In the genomic region with DNA sequence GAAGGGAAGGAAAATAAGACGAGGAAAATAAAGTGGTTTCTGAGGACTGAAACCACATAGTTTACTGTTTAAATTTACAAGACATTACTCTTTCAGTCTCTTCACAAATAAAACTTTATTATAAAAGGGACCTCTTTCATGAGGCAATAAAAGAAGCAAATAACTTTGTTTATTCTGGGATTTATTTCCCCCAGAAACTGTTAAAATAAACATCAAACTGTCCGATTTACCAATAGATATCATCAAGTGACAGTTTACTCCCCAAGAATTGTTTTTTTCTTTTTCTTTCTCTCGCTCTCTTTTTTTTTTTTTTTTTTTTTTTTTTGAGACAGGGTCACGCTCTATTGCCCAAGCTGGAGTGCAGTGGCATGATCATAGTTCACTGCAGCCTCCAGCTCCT, we compare ENCODE assay signal across 32 cellular contexts. TPM values are rescaled to one million over a fixed set of nuclear protein-coding genes. Genes with fewer than 3 reads are reported as not detected.
"Had no signal": no experiment of that assay in that cellular context is flagged by ENCODE, and none has a peak within 500 bp of the region (broad histone marks: within the 10 kb centered on the region; RNA-seq: fewer than 3 reads in every experiment).

No MANE protein-coding gene starts in this region.

- H3K36me3 Mint-ChIP-seq: stimulated activated memory B cell treated with anti-CD40 and anti-IgM and Interleukin-4, amounts not matched to agents 10 μg/mL and 1 μg/mL and 100 μg/mL, for 72 hours; type B pancreatic cell had no signal

- H3K4me3 Mint-ChIP-seq: naive thymus-derived CD8-positive, alpha-beta T cell; nephron progenitor cell; stimulated activated memory B cell treated with anti-CD40 and anti-IgM and Interleukin-4, amounts not matched to agents 10 μg/mL and 1 μg/mL and 100 μg/mL, for 72 hours; stimulated activated naive CD8-positive, alpha-beta T cell treated with anti-CD3 and anti-CD28 coated beads, Interleukin-15, amount 100 ng/mL, for 72 hours; type B pancreatic cell had no signal

- H3K4me2 ChIP-seq: smooth muscle cell had no signal

- H3K9me3 Mint-ChIP-seq: stimulated activated naive CD8-positive, alpha-beta T cell treated with anti-CD3 and anti-CD28 coated beads, Interleukin-15, amount 100 ng/mL, for 72 hours; type B pancreatic cell had no signal

- H3K9me3 ChIP-seq: left lung, lower lobe of right lung, ovary, right lobe of liver, tibial nerve had no signal

- H3K27me3 ChIP-seq: ovary, right atrium auricular region, right lobe of liver, tibial nerve, uterus had no signal

- H3K4me3 ChIP-seq: left lung, lower lobe of right lung, ovary, right atrium auricular region, right lobe of liver, smooth muscle cell, tibial nerve, uterus had no signal

- DNase-seq: hippocampal formation; kidney glomerular epithelial cell; left cardiac atrium; left lung; lower lobe of right lung; mammary epithelial cell; mesenchymal stem cell; naive thymus-derived CD8-positive, alpha-beta T cell; nephron progenitor cell; ovary; right lobe of liver; stimulated activated CD4-positive, alpha-beta T cell treated with anti-CD3 and anti-CD28 coated beads, Interleukin-1b, Interleukin-23, amount 100 ng/mL, for 48 hours; stimulated activated CD4-positive, alpha-beta T cell treated with anti-CD3 and anti-CD28 coated beads, Interleukin-2, amount 100 ng/mL, for 48 hours; stimulated activated CD4-positive, alpha-beta T cell treated with anti-CD3 and anti-CD28 coated beads, Interleukin-4, amount 100 ng/mL, for 4 hours; stimulated activated CD8-positive, alpha-beta memory T cell treated with anti-CD3 and anti-CD28 coated beads, Interleukin-4, amount 100 ng/mL, for 48 hours; stimulated activated naive CD4-positive, alpha-beta T cell treated with Interleukin-2 at 50 U/mL for 16 hours; stimulated activated naive CD8-positive, alpha-beta T cell treated with anti-CD3 and anti-CD28 coated beads, Interleukin-15, amount 100 ng/mL, for 72 hours; substantia nigra; uterus had no signal

- H3K4me1 ChIP-seq: uterus had no signal

- H3K36me3 ChIP-seq: left lung, lower lobe of right lung, ovary, right atrium auricular region, right lobe of liver, tibial nerve, uterus had no signal

- FAIRE-seq: keratinocyte had no signal

- H3K27ac Mint-ChIP-seq: naive thymus-derived CD8-positive, alpha-beta T cell; nephron progenitor cell; progenitor cell of endocrine pancreas; stimulated activated memory B cell treated with anti-CD40 and anti-IgM and Interleukin-4, amounts not matched to agents 10 μg/mL and 1 μg/mL and 100 μg/mL, for 72 hours; type B pancreatic cell had no signal

- ATAC-seq: left cardiac atrium; left lung; lower lobe of right lung; naive thymus-derived CD8-positive, alpha-beta T cell; right lobe of liver; stimulated activated memory B cell treated with anti-CD40 and anti-IgM and Interleukin-4, amounts not matched to agents 10 μg/mL and 1 μg/mL and 100 μg/mL, for 72 hours; stimulated activated naive CD8-positive, alpha-beta T cell treated with anti-CD3 and anti-CD28 coated beads, Interleukin-15, amount 100 ng/mL, for 72 hours had no signal

- H3K27ac ChIP-seq: left lung, lower lobe of right lung, ovary, right atrium auricular region, right lobe of liver, uterus had no signal

RNA-seq across cellular contexts. Expression of a gene that starts 54.1 kb away (rescaled TPM):
- total RNA-seq: left cardiac atrium; left lung; mammary epithelial cell; naive thymus-derived CD8-positive, alpha-beta T cell; omental fat pad; pulmonary artery endothelial cell; renal cortical epithelial cell; right atrium auricular region; skeletal muscle tissue; smooth muscle cell; temporal lobe; tibial nerve; ureter; uterus had no signal
- polyA plus RNA-seq: keratinocyte; mammary epithelial cell; naive thymus-derived CD8-positive, alpha-beta T cell; smooth muscle cell had no signal
